Comparison of ENCODE assay signal across 8 cellular contexts in the genomic region with DNA sequence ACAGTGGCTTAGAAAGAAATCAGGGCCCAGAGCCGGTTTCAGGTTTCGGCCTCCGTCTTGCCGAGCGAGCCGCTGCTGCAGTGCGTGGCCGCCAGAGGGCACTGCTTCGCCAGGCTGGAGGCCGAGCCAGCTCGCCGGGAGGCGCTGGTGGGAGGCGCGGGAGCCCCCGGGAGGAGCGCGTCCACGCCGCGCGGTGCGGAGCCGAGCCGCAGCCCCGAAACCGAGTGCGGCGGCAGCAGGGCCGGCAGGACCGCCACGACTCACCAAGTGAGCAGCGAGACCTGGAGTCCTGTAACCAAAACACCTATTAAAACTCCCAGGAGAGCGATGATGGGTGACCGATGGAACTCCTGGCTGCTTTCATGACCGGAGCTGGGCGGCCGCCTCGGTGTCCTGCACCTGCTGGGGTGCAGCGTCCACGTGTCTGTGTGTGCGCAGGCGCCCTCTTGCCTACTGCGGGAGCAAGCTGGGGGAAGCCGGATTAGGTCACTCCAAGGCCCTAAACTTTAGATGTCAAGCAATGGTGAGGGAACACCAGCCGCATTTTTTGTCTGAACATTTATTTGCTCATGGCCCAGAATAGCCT.
DNase-seq lines count a peak whose midpoint lies in the region; ATAC-seq, FAIRE-seq and TF ChIP-seq lines count a peak whose summit lies in the region.

No MANE protein-coding gene starts in this region.

- peak; percentile 78 for FAIRE-seq in GM12892 (lab: Jason Lieb, UNC)

- TF ChIP-seq POLR2A in GM12892 (IDR thresholded peaks at IDR 0.05; ENCODE audit: low read depth, low read length) = no peak

- H3K27me3 Mint-ChIP-seq in chondrocyte (ENCODE audit: low read depth) = no peaks in the 10 kb centered on the region

- peak overlapping the region; percentile 59 for H3K4me3 Mint-ChIP-seq in chondrocyte (ENCODE audit: unreplicated experiment)

- H3K9me3 Mint-ChIP-seq in chondrocyte (ENCODE audit: low read depth) = no peaks in the 10 kb centered on the region

- H3K36me3 Mint-ChIP-seq in chondrocyte (ENCODE audit: low read depth) = no peaks in the 10 kb centered on the region

- H3K27ac Mint-ChIP-seq in chondrocyte (ENCODE audit: unreplicated experiment) = no peak overlapping the region

- H3K4me1 Mint-ChIP-seq in chondrocyte (ENCODE audit: low read depth) = peaks cover 6% of the 10 kb centered on the region

- TF ChIP-seq CTCF in chondrocyte (IDR thresholded peaks at IDR 0.05) = peak; percentile 99

- peak; percentile 80 for ATAC-seq in HG02852 (IDR thresholded peaks at IDR 0.05; ENCODE audit: unreplicated experiment)

- peak; percentile 57 for DNase-seq in GM12892 (ENCODE audit: insufficient read length)
- peak; percentile 45 for DNase-seq in NCI-H2107 treated with DMSO at 0.1 percent for 48 hours (lab: John Stamatoyannopoulos, UW; ENCODE audit: unreplicated experiment)
- DNase-seq in activated CD4-positive, alpha-beta T cell treated with anti-CD3 and anti-CD28 coated beads for 1 hour = peak; percentile 41
- DNase-seq in chondrocyte (ENCODE audit: low spot score) = no peak
- peak; percentile 76 for DNase-seq in kidney glomerular epithelial cell (lab: John Stamatoyannopoulos, UW)
- peak; percentile 46 to 65 for DNase-seq in stimulated activated CD4-positive, alpha-beta T cell treated with anti-CD3 and anti-CD28 coated beads, Interleukin-1b, Interleukin-23, amount 100 ng/mL, for 4 hours (ENCODE audit: low read depth in 2 of 2)
- no peak for DNase-seq in RKO (ENCODE audit: low spot score)

Comparison
In these comparisons a context has a peak if more than half of its experiments do, and no peak if none do; other contexts are left out.
1. DNase-seq: peak in GM12892 (single experiment), NCI-H2107 treated with DMSO at 0.1 percent for 48 hours (single experiment), activated CD4-positive, alpha-beta T cell treated with anti-CD3 and anti-CD28 coated beads for 1 hour (single experiment), kidney glomerular epithelial cell (single experiment) and stimulated activated CD4-positive, alpha-beta T cell treated with anti-CD3 and anti-CD28 coated beads, Interleukin-1b, Interleukin-23, amount 100 ng/mL, for 4 hours (2 of 2); none in chondrocyte (single experiment) and RKO (single experiment).